18 cellular contexts compared by ENCODE assay signal in the genomic region with DNA sequence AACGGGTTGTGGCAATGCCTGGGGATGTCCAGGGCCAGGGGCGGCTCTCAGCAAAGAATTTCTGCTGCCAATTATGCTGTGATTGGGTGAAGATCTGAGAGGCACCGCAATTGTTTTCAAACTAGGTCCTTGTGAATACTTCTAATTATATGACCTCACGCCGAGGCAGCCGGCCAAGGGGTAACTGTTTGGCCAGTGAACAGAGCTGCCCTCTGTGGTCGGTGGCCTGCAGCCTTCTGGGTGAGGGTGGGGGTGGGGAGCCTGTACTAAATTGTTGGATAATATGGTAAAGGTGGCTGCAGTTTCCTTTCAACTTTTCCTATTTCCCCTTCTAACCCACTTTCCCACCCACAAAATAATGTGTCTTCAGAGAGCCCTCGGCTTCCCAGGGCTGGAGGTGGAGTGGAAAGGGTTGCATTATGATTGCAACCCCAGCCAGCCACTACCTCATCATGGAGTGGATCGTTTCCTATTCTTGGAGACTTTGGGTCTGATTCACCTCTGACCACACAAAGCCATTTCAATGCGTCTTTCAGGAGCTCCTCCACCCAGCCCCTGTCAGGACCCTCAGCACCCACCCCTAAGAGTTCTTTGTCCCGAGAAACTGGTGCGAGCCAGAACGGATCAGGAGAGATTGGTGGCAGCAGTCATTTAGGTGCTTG. TPM values are rescaled to one million over a fixed set of nuclear protein-coding genes. Genes with fewer than 3 reads are reported as not detected.
DNase-seq lines count a peak whose midpoint lies in the region; ATAC-seq and TF ChIP-seq lines count a peak whose summit lies in the region.
"Had no signal": no experiment of that assay in that cellular context is flagged by ENCODE, and none has a peak within 500 bp of the region (broad histone marks: within the 10 kb centered on the region; RNA-seq: fewer than 3 reads in every experiment).

No MANE protein-coding gene starts in this region.

- in situ Hi-C loops in KBM-7 (cut with MboI; ENCODE audit: low pct_unique_long_range_greater_than_20kb, low sequenced_read_pairs): loop anchor here (10.0 kb wide), 1 partner anchor 47 kb away; no protein-coding TSS in a partner anchor

- H3K36me3 Mint-ChIP-seq in T-helper 17 cell (ENCODE audit: low read depth): no peaks in the 10 kb centered on the region
- H3K36me3 Mint-ChIP-seq: natural killer cell treated with Interleukin-12 subunit alpha and Interleukin-12 subunit beta and Interleukin-15 and Interleukin-18, amount 100 ng/mL, for 72 hours had no signal

- peaks cover 7% of the 10 kb centered on the region for H3K27me3 Mint-ChIP-seq in T-helper 17 cell

- H3K27ac Mint-ChIP-seq in T-helper 17 cell: no peak overlapping the region

- H3K4me1 Mint-ChIP-seq in T-helper 17 cell: peaks cover 42% of the 10 kb centered on the region

- H3K4me3 Mint-ChIP-seq in T-helper 17 cell: no peak overlapping the region
- H3K4me3 Mint-ChIP-seq: activated T-cell treated with anti-CD3 and anti-CD28 coated beads, Interleukin-2, amount 50 U/mL, for 4 hours; natural killer cell treated with Interleukin-12 subunit alpha and Interleukin-12 subunit beta and Interleukin-15 and Interleukin-18, amount 100 ng/mL, for 72 hours had no signal

- TF ChIP-seq CTCF in dorsolateral prefrontal cortex (IDR thresholded peaks at IDR 0.05 in 54 of 56, conservative IDR thresholded peaks at IDR 0.05 in 2 of 56; ENCODE audit: low read depth in 1 of 56, partially characterized antibody in 56 of 56): peak in 24 of 56 donors; percentile 11 to 51 (median 24)

- DNase-seq in COLO829 (ENCODE audit: low spot score) (peak; percentile 74), dorsolateral prefrontal cortex (peak; percentile 28 to 96 (median 90)), inferior parietal cortex (ENCODE audit: extremely low spot score) (peak; percentile 77), putamen (ENCODE audit: low spot score) (peak; percentile 91), NOMO-1 treated with DMSO at 0.1 percent for 48 hours (lab: John Stamatoyannopoulos, UW; ENCODE audit: unreplicated experiment) (no peak), KBM-7 (no peak), T-helper 17 cell (no peak)
- DNase-seq: activated T-cell treated with anti-CD3 and anti-CD28 coated beads, Interleukin-2, amount 50 U/mL, for 4 hours; effector CD8-positive, alpha-beta T cell; foreskin keratinocyte; Kasumi-1; kidney glomerular epithelial cell; NCI-H2081; NCI-H69 had no signal

- H3K4me3 ChIP-seq in dorsolateral prefrontal cortex: peak overlapping the region in 12 of 59 donors; percentile 1 to 29 (median 14)
- H3K4me3 ChIP-seq: adrenal gland had no signal

- peak overlapping the region in 56 of 59 donors; percentile 18 to 90 (median 82) for H3K27ac ChIP-seq in dorsolateral prefrontal cortex
- H3K27ac ChIP-seq: adrenal gland, foreskin keratinocyte had no signal

- ATAC-seq in T-helper 17 cell: no peak
- ATAC-seq in esophagus mucosa: no peak
- ATAC-seq: activated T-cell treated with anti-CD3 and anti-CD28 coated beads, Interleukin-2, amount 50 U/mL, for 4 hours; foreskin keratinocyte; natural killer cell treated with Interleukin-12 subunit alpha and Interleukin-12 subunit beta and Interleukin-15 and Interleukin-18, amount 100 ng/mL, for 72 hours had no signal

- intact Hi-C loops in dorsolateral prefrontal cortex (cut with DNase I): loop anchor here (1.0 to 2.0 kb wide), 3 partner anchors 21 to 59 kb away; partner anchors contain the start of gene TTYH2 (in 1 of the 2)

- H3K9me3 ChIP-seq in T-helper 17 cell (ENCODE audit: control insufficient read depth, low read length, poor library complexity, severe bottlenecking): no peaks in the 10 kb centered on the region
- H3K9me3 ChIP-seq: adrenal gland had no signal

- peaks cover 0 to 6% (median 0%) of the 10 kb centered on the region in 45 donors for H3K27me3 ChIP-seq in dorsolateral prefrontal cortex

RNA-seq across cellular contexts. Expression of gene DNAI2, which starts 2.0 kb away (rescaled TPM):
- total RNA-seq in dorsolateral prefrontal cortex (under 1 TPM in 21 of 120 experiments, not detected in 99; 0.19 to 0.96 (median 0.40) TPM), T-helper 17 cell (1 to 10 TPM; 4.1 to 4.2 TPM), esophagus mucosa (not detected)
- total RNA-seq: activated T-cell treated with anti-CD3 and anti-CD28 coated beads, Interleukin-2, amount 50 U/mL, for 4 hours; foreskin keratinocyte; H7; natural killer cell treated with Interleukin-12 subunit alpha and Interleukin-12 subunit beta and Interleukin-15 and Interleukin-18, amount 100 ng/mL, for 72 hours had no signal

RNA-seq across cellular contexts. Expression of gene KIF19, which starts 54.0 kb away (rescaled TPM):
- total RNA-seq in dorsolateral prefrontal cortex (10 to 100 TPM in 90 of 120 experiments, 1 to 10 TPM in 30; 1.0 to 84.8 (median 17.6) TPM), T-helper 17 cell (1 to 10 TPM; 2.3 to 2.8 TPM), esophagus mucosa (0.16 TPM)
- total RNA-seq: activated T-cell treated with anti-CD3 and anti-CD28 coated beads, Interleukin-2, amount 50 U/mL, for 4 hours had no signal

RNA-seq across cellular contexts. Expression of gene TTYH2, which starts 58.7 kb away (rescaled TPM):
- total RNA-seq in dorsolateral prefrontal cortex (100 to 1,000 TPM in 71 of 120 experiments, 10 to 100 TPM in 49; 29.4 to 409 (median 112) TPM), T-helper 17 cell (10 to 100 TPM; 19.8 to 23.2 TPM), esophagus mucosa (0.88 TPM)

Comparison
In these comparisons a context has a peak if more than half of its experiments do, and no peak if none do; other contexts are left out.
1. DNase-seq: peak in COLO829 (single experiment), dorsolateral prefrontal cortex (10 of 10), inferior parietal cortex (single experiment) and putamen (single experiment); none in NOMO-1 treated with DMSO at 0.1 percent for 48 hours (single experiment), KBM-7 (single experiment) and T-helper 17 cell (0 of 3).
2. RNA of gene TTYH2, which starts 58.7 kb away (total RNA-seq): 29.4 to 409 TPM in dorsolateral prefrontal cortex and 19.8 to 23.2 TPM in T-helper 17 cell; 0.88 TPM in esophagus mucosa (single experiment); every median in the first group is over 10 times any median in the second.